In genomic region chr6:52227495-52227894, GRCh38 we compare ENCODE assay signal across 12 cellular contexts. TPM values are rescaled to one million over a fixed set of nuclear protein-coding genes. Genes with fewer than 3 reads are reported as not detected.
A peak's percentile ranks its signal among the peaks of the same experiment; 100 is the strongest.
DNase-seq lines count a peak whose midpoint lies in the region; ATAC-seq and TF ChIP-seq lines count a peak whose summit lies in the region.
"Had no signal": no experiment of that assay in that cellular context is flagged by ENCODE, and none has a peak within 500 bp of the region (broad histone marks: within the 10 kb centered on the region; RNA-seq: fewer than 3 reads in every experiment).

No MANE protein-coding gene starts in this region.

- intact Hi-C loops in dorsolateral prefrontal cortex (cut with DNase I), result no loop called here

- no peak overlapping the region for H3K4me3 ChIP-seq in dorsolateral prefrontal cortex
- H3K4me3 ChIP-seq: GM23248, SJSA1 had no signal

- H3K27me3 ChIP-seq in dorsolateral prefrontal cortex, result peaks cover 0 to 5% (median 0%) of the 10 kb centered on the region in 45 donors

- DNase-seq in activated CD8-positive, alpha-beta memory T cell treated with anti-CD3 and anti-CD28 coated beads for 48 hours (ENCODE audit: low read depth in 2 of 3, low spot score in 2 of 3), result peak in 2 of 3 experiments; percentile 31 to 52
- peak; percentile 47 to 75 (median 63) for DNase-seq in stimulated activated CD4-positive, alpha-beta T cell treated with anti-CD3 and anti-CD28 coated beads, TNF-alpha, amount 100 ng/mL, for 48 hours (ENCODE audit: low read depth in 3 of 3)
- DNase-seq in dorsolateral prefrontal cortex (no peak), NCI-H774 (lab: John Stamatoyannopoulos, UW) (no peak), DMS79 (lab: John Stamatoyannopoulos, UW) (no peak), germinal center (ENCODE audit: low spot score) (no peak)
- DNase-seq: effector CD4-positive, alpha-beta T cell; GM23248 had no signal

- ATAC-seq in GM19395 (IDR thresholded peaks at IDR 0.05; ENCODE audit: unreplicated experiment), result peak; percentile 100
- ATAC-seq in HG03025 (IDR thresholded peaks at IDR 0.05; ENCODE audit: low FRiP score, unreplicated experiment), result peak; percentile 100
- ATAC-seq: naive thymus-derived CD4-positive, alpha-beta T cell had no signal

- no peak for TF ChIP-seq CTCF in dorsolateral prefrontal cortex (IDR thresholded peaks at IDR 0.05 in 54 of 56, conservative IDR thresholded peaks at IDR 0.05 in 2 of 56; ENCODE audit: low read depth in 1 of 56, partially characterized antibody in 56 of 56)

- no peak overlapping the region for H3K27ac ChIP-seq in dorsolateral prefrontal cortex
- H3K27ac ChIP-seq: GM23248, SJSA1 had no signal

RNA-seq across cellular contexts. Expression of gene IL17F, which starts 16.8 kb away (rescaled TPM):
- total RNA-seq in dorsolateral prefrontal cortex, result under 1 TPM in 1 of 120 experiments, not detected in 119; 0.59 TPM
- total RNA-seq: GM23248, SJSA1 had no signal

RNA-seq across cellular contexts. Expression of gene IL17A, which starts 41.3 kb away (rescaled TPM):
- total RNA-seq in dorsolateral prefrontal cortex, result not detected
- total RNA-seq: GM23248; naive thymus-derived CD4-positive, alpha-beta T cell; SJSA1 had no signal

RNA-seq across cellular contexts. Expression of gene MCM3, which starts 57.0 kb away (rescaled TPM):
- 10 to 100 TPM; 10.8 to 22.0 (median 16.5) TPM for total RNA-seq in dorsolateral prefrontal cortex

Comparison
In these comparisons a context has a peak if more than half of its experiments do, and no peak if none do; other contexts are left out.
1. DNase-seq: peak in activated CD8-positive, alpha-beta memory T cell treated with anti-CD3 and anti-CD28 coated beads for 48 hours (2 of 3) and stimulated activated CD4-positive, alpha-beta T cell treated with anti-CD3 and anti-CD28 coated beads, TNF-alpha, amount 100 ng/mL, for 48 hours (3 of 3); none in dorsolateral prefrontal cortex (0 of 10), NCI-H774 (single experiment), DMS79 (single experiment) and germinal center (single experiment).